Comparison of ENCODE assay signal across 11 cellular contexts in genomic region chr17:45313419-45313771, GRCh38. TPM values are rescaled to one million over a fixed set of nuclear protein-coding genes. Genes with fewer than 3 reads are reported as not detected.
A peak's percentile ranks its signal among the peaks of the same experiment; 100 is the strongest.
DNase-seq lines count a peak whose midpoint lies in the region; ATAC-seq, FAIRE-seq and TF ChIP-seq lines count a peak whose summit lies in the region.
"Had no signal": no experiment of that assay in that cellular context is flagged by ENCODE, and none has a peak within 500 bp of the region (broad histone marks: within the 10 kb centered on the region; RNA-seq: fewer than 3 reads in every experiment).

No MANE protein-coding gene starts in this region.

- H3K9me3 Mint-ChIP-seq in activated naive CD4-positive, alpha-beta T cell treated with anti-CD3 and anti-CD28 coated beads, Interleukin-2, amount 50 U/mL, for 72 hours: no peaks in the 10 kb centered on the region

- H3K27me3 ChIP-seq in heart right ventricle (no peaks in the 10 kb centered on the region), lower lobe of right lung (ENCODE audit: low read depth) (no peaks in the 10 kb centered on the region), upper lobe of left lung (no peaks in the 10 kb centered on the region)

- peak overlapping the region; percentile 96 to 99 for H3K27ac Mint-ChIP-seq in activated naive CD4-positive, alpha-beta T cell treated with anti-CD3 and anti-CD28 coated beads, Interleukin-2, amount 50 U/mL, for 72 hours

- TF ChIP-seq CTCF in heart right ventricle (IDR thresholded peaks at IDR 0.05): no peak
- no peak for TF ChIP-seq CTCF in lower lobe of right lung (IDR thresholded peaks at IDR 0.05)
- TF ChIP-seq CTCF in upper lobe of left lung (IDR thresholded peaks at IDR 0.05): no peak

- H3K4me1 ChIP-seq in heart right ventricle (peaks cover 25 to 87% (median 81%) of the 10 kb centered on the region in 9 donors), lower lobe of right lung (peaks cover 86% of the 10 kb centered on the region), upper lobe of left lung (peaks cover 72 to 83% (median 78%) of the 10 kb centered on the region in 4 donors)

- no peak for TF ChIP-seq POLR2A in upper lobe of left lung (IDR thresholded peaks at IDR 0.05)

- no peak for ATAC-seq in heart right ventricle
- ATAC-seq in activated naive CD4-positive, alpha-beta T cell treated with anti-CD3 and anti-CD28 coated beads, Interleukin-2, amount 50 U/mL, for 72 hours: no peak
- ATAC-seq in lower lobe of right lung: no peak
- ATAC-seq in upper lobe of left lung (ENCODE audit: low FRiP score in 2 of 2): no peak

- peaks cover 49 to 60% of the 10 kb centered on the region in 2 donors for H3K36me3 Mint-ChIP-seq in activated naive CD4-positive, alpha-beta T cell treated with anti-CD3 and anti-CD28 coated beads, Interleukin-2, amount 50 U/mL, for 72 hours

- DNase-seq in heart right ventricle (no peak), cardiac septum (ENCODE audit: low spot score) (no peak), lower lobe of right lung (no peak), upper lobe of left lung (peak in 1 of 2 donors; percentile 24), frontal cortex (ENCODE audit: low spot score in 2 of 2) (no peak), putamen (ENCODE audit: low spot score) (no peak)
- no peak for DNase-seq in activated naive CD4-positive, alpha-beta T cell treated with anti-CD3 and anti-CD28 coated beads, Interleukin-2, amount 50 U/mL, for 72 hours (ENCODE audit: low spot score in 2 of 2)
- DNase-seq in stimulated activated naive CD4-positive, alpha-beta T cell (lab: John Stamatoyannopoulos, UW): no peak
- DNase-seq: DMS153; stimulated activated CD4-positive, alpha-beta T cell treated with anti-CD3 and anti-CD28 coated beads, Interleukin-15, amount 100 ng/mL, for 24 hours had no signal

- no peak for FAIRE-seq in frontal cortex (lab: Jason Lieb, UNC)

- H3K27ac ChIP-seq in heart right ventricle: peak overlapping the region in 9 of 10 donors; percentile 81 to 98 (median 96)
- H3K27ac ChIP-seq in lower lobe of right lung: peak overlapping the region; percentile 88
- H3K27ac ChIP-seq in upper lobe of left lung: peak overlapping the region; percentile 79 to 99 (median 92)

- H3K9me3 ChIP-seq in heart right ventricle (no peaks in the 10 kb centered on the region), lower lobe of right lung (no peaks in the 10 kb centered on the region), upper lobe of left lung (no peaks in the 10 kb centered on the region)

- WGBS in heart right ventricle, 2 donors: 58 to 70% methylated on average over 5 of the region's 5 CpGs
- WGBS in upper lobe of left lung, 2 donors: 78 to 95% methylated on average over 5 of the region's 5 CpGs

- intact Hi-C loops in heart right ventricle (cut with DNase I) (loop anchor here in 7 of 10 donors (2.0 to 10.0 kb wide), 6 partner anchors 36 to 169 kb away; partner anchors contain the start of genes FMNL1 (in 1 of the 7) and HEXIM1 (in 1 of the 7)), cardiac septum (cut with DNase I) (no loop called here), lower lobe of right lung (cut with DNase I) (no loop called here)

- H3K36me3 ChIP-seq in heart right ventricle: peaks cover 0 to 33% (median 0%) of the 10 kb centered on the region in 9 donors
- no peaks in the 10 kb centered on the region for H3K36me3 ChIP-seq in lower lobe of right lung
- no peaks in the 10 kb centered on the region for H3K36me3 ChIP-seq in upper lobe of left lung

- TF ChIP-seq EP300 in upper lobe of left lung (IDR thresholded peaks at IDR 0.05): no peak

- H3K4me3 ChIP-seq in heart right ventricle: peak overlapping the region in 2 of 10 donors; percentile 89 to 95
- H3K4me3 ChIP-seq in lower lobe of right lung: no peak overlapping the region
- H3K4me3 ChIP-seq in upper lobe of left lung: no peak overlapping the region

RNA-seq across cellular contexts. Expression of gene MAP3K14, which starts 3.4 kb away (rescaled TPM):
- 10 to 100 TPM in 9 of 10 donors, 1 to 10 TPM in 1; 6.7 to 24.1 (median 12.6) TPM for total RNA-seq in heart right ventricle
- polyA plus RNA-seq in heart right ventricle: 10 to 100 TPM in 1 of 2 donors, 1 to 10 TPM in 1; 7.9 to 15.9 TPM
- 14.6 TPM for total RNA-seq in cardiac septum
- total RNA-seq in activated naive CD4-positive, alpha-beta T cell treated with anti-CD3 and anti-CD28 coated beads, Interleukin-2, amount 50 U/mL, for 72 hours: 10 to 100 TPM; 38.4 to 54.4 TPM
- 9.3 TPM for total RNA-seq in lower lobe of right lung
- total RNA-seq in upper lobe of left lung: 10 to 100 TPM; 11.4 to 17.8 (median 13.5) TPM
- total RNA-seq in frontal cortex: 0.82 TPM

RNA-seq across cellular contexts. Expression of gene SPATA32, which starts 51.5 kb away (rescaled TPM):
- under 1 TPM in 2 of 10 donors, not detected in 8; 0.13 to 0.16 TPM for total RNA-seq in heart right ventricle
- polyA plus RNA-seq in heart right ventricle: not detected
- not detected for total RNA-seq in cardiac septum
- under 1 TPM; 0.37 to 0.50 TPM for total RNA-seq in activated naive CD4-positive, alpha-beta T cell treated with anti-CD3 and anti-CD28 coated beads, Interleukin-2, amount 50 U/mL, for 72 hours
- not detected for total RNA-seq in lower lobe of right lung
- total RNA-seq in upper lobe of left lung: under 1 TPM in 1 of 6 donors, not detected in 5; 0.20 TPM
- not detected for total RNA-seq in frontal cortex
- total RNA-seq: glomerular endothelial cell had no signal

Comparison
In these comparisons a context has a peak if more than half of its experiments do, and no peak if none do; other contexts are left out.
1. intact Hi-C loops: an anchor here in heart right ventricle (2.0 to 10.0 kb wide); none called in cardiac septum and lower lobe of right lung.